ENCODE assay signal across 24 cellular contexts in the genomic region with DNA sequence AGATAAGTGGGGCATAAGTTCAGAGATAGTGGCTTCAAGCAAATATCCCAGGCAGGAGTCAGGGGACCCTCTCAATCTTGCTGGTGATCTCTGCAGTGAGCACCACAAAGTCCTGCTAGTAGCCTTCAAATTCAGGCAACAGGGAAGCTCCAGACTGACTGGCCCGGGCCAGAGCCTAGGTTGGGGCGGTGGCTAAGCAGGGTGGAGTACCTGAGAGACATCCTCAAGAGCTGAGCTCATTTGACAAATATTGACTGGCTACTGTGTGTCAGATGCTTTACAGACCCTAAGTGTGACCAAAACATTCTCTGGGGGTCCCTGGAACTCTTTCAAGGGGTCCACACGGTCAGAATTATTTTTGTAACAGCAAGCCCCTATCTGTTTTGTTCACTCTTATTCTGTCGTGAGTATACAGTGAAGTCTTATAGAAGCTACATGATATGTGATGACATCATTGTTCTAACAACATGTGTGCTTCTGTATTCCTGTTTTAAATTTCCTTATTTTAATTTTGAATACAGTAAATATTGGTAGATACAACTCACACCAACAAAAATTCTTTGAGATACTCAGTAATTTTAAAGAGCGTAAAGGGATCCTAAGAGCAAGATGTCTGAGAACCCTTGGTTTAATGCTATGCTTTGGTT.
DNase-seq lines count a peak whose midpoint lies in the region; ATAC-seq, FAIRE-seq and TF ChIP-seq lines count a peak whose summit lies in the region.
"Had no signal": no experiment of that assay in that cellular context is flagged by ENCODE, and none has a peak within 500 bp of the region (broad histone marks: within the 10 kb centered on the region; RNA-seq: fewer than 3 reads in every experiment).

No MANE protein-coding gene starts in this region.

- CTCF ChIA-PET in K562 (lab: Yijun Ruan, JAX; ENCODE audit: low intra/inter-chr PET ratio), result no interaction called here

- POLR2A ChIA-PET in K562 (lab: Yijun Ruan, JAX), result no interaction called here

- no peak overlapping the region for H3K4me2 ChIP-seq in K562 (ENCODE audit: insufficient read depth, low read length)
- H3K4me2 ChIP-seq: A549; BLaER1 treated with 17β-estradiol and CSF1 and Interleukin-3, amounts not matched to agents 10 nM and 100 nM had no signal

- WGBS in K562 (ENCODE audit: insufficient coverage, low coverage, missing lambda C conversion rate), result 80% methylated on average over 5 of the region's 5 CpGs
- 86 to 92% methylated on average over 1 to 5 of the region's 5 CpGs for WGBS in endodermal cell (ENCODE audit: insufficient coverage in 1 of 2, insufficient read length in 1 of 2), 2 experiments

- BruUV-seq in K562 (replicated peaks; lab: Mats Ljungman, UMichigan), result no TSS peak

- FAIRE-seq in K562 (lab: Jason Lieb, UNC), result no peak
- FAIRE-seq: D721Med, G401.6, GM12892 had no signal

- no peak for TF ChIP-seq RAD21 in K562 (CRISPR knock-in tag; conservative IDR thresholded peaks at IDR 0.05 in 1 of 2, IDR thresholded peaks at IDR 0.05 in 1 of 2)

- in situ Hi-C loops in K562 (cut with MboI), result no loop called here

- no peak overlapping the region for H2AFZ ChIP-seq in K562 (ENCODE audit: low read depth, low read length)

- DNase-seq in right atrium auricular region (ENCODE audit: low spot score), result peak; percentile 40
- DNase-seq in left cardiac atrium, result no peak
- DNase-seq in K562 (ENCODE audit: extremely low read depth in 1 of 4, low spot score in 3 of 4), result no peak
- DNase-seq in endodermal cell, result peak; percentile 26
- no peak for DNase-seq in mucosa of descending colon
- DNase-seq in dermis blood vessel endothelial cell, result no peak
- no peak for DNase-seq in NCI-H345 treated with DMSO at 0.1 percent for 48 hours (lab: John Stamatoyannopoulos, UW; ENCODE audit: unreplicated experiment)
- DNase-seq: 8988T; ACHN; AML-193; BE2C; CD4-positive, alpha-beta T cell; CD8-positive, alpha-beta memory T cell; DMS 273 treated with DMSO at 0.1 percent for 48 hours; DND-41; GOT3; H7; HCEC 1CT had no signal

- no peaks in the 10 kb centered on the region for H3K9me3 ChIP-seq in right atrium auricular region
- H3K9me3 ChIP-seq in K562 (replicated peaks; ENCODE audit: control insufficient read depth, insufficient read depth, low read depth, low read length), result no peaks in the 10 kb centered on the region
- H3K9me3 ChIP-seq in endodermal cell (ENCODE audit: control insufficient read depth, low read length), result no peaks in the 10 kb centered on the region
- H3K9me3 ChIP-seq in mucosa of descending colon, result no peaks in the 10 kb centered on the region
- H3K9me3 ChIP-seq: A549, BE2C had no signal

- H3K27me3 Mint-ChIP-seq in endodermal cell (ENCODE audit: insufficient read depth), result no peaks in the 10 kb centered on the region

- no peaks in the 10 kb centered on the region for H3K9me3 Mint-ChIP-seq in endodermal cell
- H3K9me3 Mint-ChIP-seq: CD14-positive monocyte; CD4-positive, alpha-beta T cell; CD8-positive, alpha-beta memory T cell had no signal

- no peak for ATAC-seq in left cardiac atrium
- no peak for ATAC-seq in K562
- peak; percentile 59 for ATAC-seq in mucosa of descending colon
- ATAC-seq: A549 had no signal

- no peak overlapping the region for H3K27ac Mint-ChIP-seq in endodermal cell
- H3K27ac Mint-ChIP-seq: CD14-positive monocyte; CD4-positive, alpha-beta T cell; CD8-positive, alpha-beta memory T cell had no signal

- H3K36me3 ChIP-seq in right atrium auricular region (no peaks in the 10 kb centered on the region), K562 (ENCODE audit: control insufficient read depth, insufficient read depth, low read length) (no peaks in the 10 kb centered on the region), endodermal cell (ENCODE audit: control insufficient read depth, insufficient read depth, low read length) (peaks cover 3% of the 10 kb centered on the region), mucosa of descending colon (ENCODE audit: low read depth) (no peaks in the 10 kb centered on the region)
- H3K36me3 ChIP-seq: BE2C; BLaER1 treated with 17β-estradiol and CSF1 and Interleukin-3, amounts not matched to agents 10 nM and 100 nM had no signal

- H3K4me3 Mint-ChIP-seq in endodermal cell, result no peak overlapping the region
- H3K4me3 Mint-ChIP-seq: CD14-positive monocyte; CD4-positive, alpha-beta T cell; CD8-positive, alpha-beta memory T cell had no signal

- H3K9ac ChIP-seq in K562 (ENCODE audit: insufficient read depth in 1 of 2, low read depth in 2 of 2, low read length in 2 of 2), result no peak overlapping the region
- H3K9ac ChIP-seq in endodermal cell (ENCODE audit: extremely low read depth, low read length, poor library complexity, severe bottlenecking), result no peak overlapping the region
- H3K9ac ChIP-seq: BLaER1 treated with 17β-estradiol and CSF1 and Interleukin-3, amounts not matched to agents 10 nM and 100 nM had no signal

- no peaks in the 10 kb centered on the region for H3K79me2 ChIP-seq in K562 (ENCODE audit: control insufficient read depth, insufficient read depth, low read length)

- H3K4me3 ChIP-seq in right atrium auricular region (no peak overlapping the region), K562 (no peak overlapping the region), endodermal cell (ENCODE audit: low read length) (no peak overlapping the region), mucosa of descending colon (no peak overlapping the region)
- H3K4me3 ChIP-seq: A549; BLaER1 treated with 17β-estradiol and CSF1 and Interleukin-3, amounts not matched to agents 10 nM and 100 nM had no signal

- no peak for TF ChIP-seq CTCF in right atrium auricular region (IDR thresholded peaks at IDR 0.05)
- TF ChIP-seq CTCF in K562 (IDR thresholded peaks at IDR 0.05 in 2 of 3, conservative IDR thresholded peaks at IDR 0.05 in 1 of 3; ENCODE audit: insufficient read depth in 2 of 3, low read depth in 1 of 3, low read length in 3 of 3), result no peak
- TF ChIP-seq CTCF in endodermal cell (conservative IDR thresholded peaks at IDR 0.05), result no peak
- no peak for TF ChIP-seq CTCF in mucosa of descending colon (IDR thresholded peaks at IDR 0.05)

- no peaks in the 10 kb centered on the region for H3K9me1 ChIP-seq in K562 (ENCODE audit: control insufficient read depth, insufficient read depth, low read length)

- H3K27ac ChIP-seq in right atrium auricular region (no peak overlapping the region), K562 (ENCODE audit: extremely low read depth, low read depth, low read length) (no peak overlapping the region), endodermal cell (ENCODE audit: low read depth, low read length) (no peak overlapping the region)
- H3K27ac ChIP-seq: A549; BLaER1 treated with 17β-estradiol and CSF1 and Interleukin-3, amounts not matched to agents 10 nM and 100 nM had no signal

- H3K4me1 ChIP-seq in right atrium auricular region (no peaks in the 10 kb centered on the region), K562 (replicated peaks in 1 of 2; ENCODE audit: control insufficient read depth in 2 of 2, insufficient read depth in 2 of 2, low read length in 2 of 2) (no peaks in the 10 kb centered on the region), endodermal cell (ENCODE audit: control insufficient read depth, insufficient read depth, low read length) (no peaks in the 10 kb centered on the region), mucosa of descending colon (ENCODE audit: low read depth) (peaks cover 5% of the 10 kb centered on the region)
- H3K4me1 ChIP-seq: A549; BE2C; BLaER1 treated with 17β-estradiol and CSF1 and Interleukin-3, amounts not matched to agents 10 nM and 100 nM had no signal

- no peaks in the 10 kb centered on the region for H4K20me1 ChIP-seq in K562 (replicated peaks; ENCODE audit: control insufficient read depth, insufficient read depth, low read length)
- H4K20me1 ChIP-seq: BLaER1 treated with 17β-estradiol and CSF1 and Interleukin-3, amounts not matched to agents 10 nM and 100 nM had no signal

- intact Hi-C loops in left cardiac atrium (cut with DNase I), result no loop called here
- intact Hi-C loops in K562 (cut with micrococcal nuclease), result loop anchor here (5.0 kb wide), 1 partner anchor 48 kb away; no protein-coding TSS in a partner anchor
- intact Hi-C loops in mucosa of descending colon (cut with DNase I, micrococcal nuclease), result no loop called here

- no peaks in the 10 kb centered on the region for H3K36me3 Mint-ChIP-seq in endodermal cell (ENCODE audit: low read depth)
- H3K36me3 Mint-ChIP-seq: CD14-positive monocyte; CD8-positive, alpha-beta memory T cell had no signal

- no peaks in the 10 kb centered on the region for H3K27me3 ChIP-seq in right atrium auricular region
- H3K27me3 ChIP-seq in K562 (ENCODE audit: control insufficient read depth in 2 of 2, insufficient read depth in 2 of 2, low read length in 2 of 2), result no peaks in the 10 kb centered on the region
- no peaks in the 10 kb centered on the region for H3K27me3 ChIP-seq in endodermal cell (ENCODE audit: control insufficient read depth, insufficient read depth, low read length, poor library complexity, severe bottlenecking)
- H3K27me3 ChIP-seq: BE2C; BLaER1 treated with 17β-estradiol and CSF1 and Interleukin-3, amounts not matched to agents 10 nM and 100 nM had no signal

- no peak for TF ChIP-seq POLR2A in K562 (conservative IDR thresholded peaks at IDR 0.05)

- H3K4me1 Mint-ChIP-seq in endodermal cell, result no peaks in the 10 kb centered on the region
- H3K4me1 Mint-ChIP-seq: CD14-positive monocyte; CD8-positive, alpha-beta memory T cell had no signal

- TF ChIP-seq EP300 in K562 (IDR thresholded peaks at IDR 0.05; ENCODE audit: low read length), result no peak

TF ChIP-seq in K562, 482 proteins besides CTCF, POLR2A, EP300 and RAD21:
- TF ChIP-seq POLR3A (IDR thresholded peaks at IDR 0.05; ENCODE audit: borderline replicate concordance, extremely low read depth, insufficient read depth, insufficient read length), result no peak
- TF ChIP-seq, protein P1, sequence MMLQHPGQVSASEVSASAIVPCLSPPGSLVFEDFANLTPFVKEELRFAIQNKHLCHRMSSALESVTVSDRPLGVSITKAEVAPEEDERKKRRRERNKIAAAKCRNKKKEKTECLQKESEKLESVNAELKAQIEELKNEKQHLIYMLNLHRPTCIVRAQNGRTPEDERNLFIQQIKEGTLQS (IDR thresholded peaks at IDR 0.05), result peak; percentile 58
- TF ChIP-seq, protein P1 (CRISPR knock-in tag; conservative IDR thresholded peaks at IDR 0.05), result no peak
- peak; percentile 36; the same call in 1 of the 2 replicates for TF ChIP-seq ATF7 (IDR thresholded peaks at IDR 0.05)
- no peak for TF ChIP-seq ZNF174 (CRISPR knock-in tag; IDR thresholded peaks at IDR 0.05)
TF ChIP-seq in K562: peak in this region for 2.

Comparison
In these comparisons a context has a peak if more than half of its experiments do, and no peak if none do; other contexts are left out.
1. DNase-seq: peak in right atrium auricular region (single experiment) and endodermal cell (single experiment); none in left cardiac atrium (single experiment), K562 (0 of 4), mucosa of descending colon (0 of 3), dermis blood vessel endothelial cell (single experiment) and NCI-H345 treated with DMSO at 0.1 percent for 48 hours (single experiment).